8 cellular contexts compared by ENCODE assay signal in the genomic region with DNA sequence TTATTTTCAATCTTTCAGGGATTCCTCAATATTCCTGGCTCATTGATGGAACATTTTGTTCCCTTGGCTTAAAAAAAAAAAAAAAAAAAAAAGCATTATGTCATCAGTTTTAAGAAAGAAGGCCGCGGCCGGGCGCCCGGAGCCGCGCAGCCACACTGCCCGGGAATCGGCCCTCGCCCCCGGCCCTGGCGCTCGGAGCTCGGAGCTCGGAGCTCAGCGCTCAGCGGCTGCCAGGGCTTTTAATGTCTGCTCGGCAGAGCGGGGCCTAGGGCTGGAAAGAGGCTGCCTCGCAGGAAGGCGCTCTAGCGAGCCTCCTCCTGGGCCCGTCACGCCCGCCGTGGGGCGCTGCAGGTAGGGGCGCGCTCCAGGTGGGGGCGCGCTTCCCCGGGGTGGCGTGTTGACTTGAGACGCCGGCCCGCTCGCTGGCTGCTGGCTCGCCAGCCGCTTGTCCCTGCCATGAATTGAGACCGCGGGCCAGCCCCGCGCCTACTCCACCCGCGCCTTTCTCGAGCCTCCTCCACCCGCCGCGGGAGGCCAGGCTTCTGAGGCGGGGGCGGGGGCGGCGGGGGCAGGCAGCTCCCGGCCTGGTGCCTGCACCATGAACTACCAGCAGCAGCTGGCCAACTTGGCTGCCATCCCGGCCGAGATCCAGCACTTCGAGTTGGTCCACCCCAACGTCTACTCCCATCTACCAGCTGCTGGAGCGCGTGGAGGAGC. TPM values are rescaled to one million over a fixed set of nuclear protein-coding genes. Genes with fewer than 3 reads are reported as not detected.
DNase-seq lines count a peak whose midpoint lies in the region; ATAC-seq and TF ChIP-seq lines count a peak whose summit lies in the region.

No MANE protein-coding gene starts in this region.

- H3K4me3 Mint-ChIP-seq in T-helper 2 cell treated with Interferon-gamma antibody and Interleukin-4, amounts not matched to agents 5 μg/mL and 100 μg/mL, for 36 hours: no peak overlapping the region

- H3K27ac ChIP-seq in lower lobe of right lung (peak overlapping the region; percentile 46), upper lobe of left lung (peak overlapping the region in 3 of 4 donors; percentile 31 to 72 (median 64))

- H3K9me3 Mint-ChIP-seq in T-helper 2 cell treated with Interferon-gamma antibody and Interleukin-4, amounts not matched to agents 5 μg/mL and 100 μg/mL, for 36 hours: no peaks in the 10 kb centered on the region

- intact Hi-C loops in lower lobe of right lung (cut with DNase I): no loop called here

- H3K4me3 ChIP-seq in lower lobe of right lung (peak overlapping the region; percentile 42), upper lobe of left lung (peak overlapping the region in 3 of 4 donors; percentile 23 to 41 (median 37))

- no peaks in the 10 kb centered on the region for H3K4me1 Mint-ChIP-seq in T-helper 2 cell treated with Interferon-gamma antibody and Interleukin-4, amounts not matched to agents 5 μg/mL and 100 μg/mL, for 36 hours (ENCODE audit: low read depth)

- H3K27me3 Mint-ChIP-seq in T-helper 2 cell treated with Interferon-gamma antibody and Interleukin-4, amounts not matched to agents 5 μg/mL and 100 μg/mL, for 36 hours (ENCODE audit: low read depth): peaks cover 37% of the 10 kb centered on the region

- H3K27me3 ChIP-seq in lower lobe of right lung (ENCODE audit: low read depth) (peaks cover 10% of the 10 kb centered on the region), upper lobe of left lung (peaks cover 0 to 5% (median 2%) of the 10 kb centered on the region in 4 donors)

- H3K36me3 Mint-ChIP-seq in T-helper 2 cell treated with Interferon-gamma antibody and Interleukin-4, amounts not matched to agents 5 μg/mL and 100 μg/mL, for 36 hours (ENCODE audit: low read depth): no peaks in the 10 kb centered on the region

- H3K36me3 ChIP-seq in lower lobe of right lung: no peaks in the 10 kb centered on the region
- no peaks in the 10 kb centered on the region for H3K36me3 ChIP-seq in upper lobe of left lung

- no peak for TF ChIP-seq EP300 in upper lobe of left lung (IDR thresholded peaks at IDR 0.05)

- H3K4me1 ChIP-seq in lower lobe of right lung: peaks cover 5% of the 10 kb centered on the region
- peaks cover 0 to 10% (median 5%) of the 10 kb centered on the region in 4 donors for H3K4me1 ChIP-seq in upper lobe of left lung

- H3K27ac Mint-ChIP-seq in T-helper 2 cell treated with Interferon-gamma antibody and Interleukin-4, amounts not matched to agents 5 μg/mL and 100 μg/mL, for 36 hours: no peak overlapping the region

- no peak for TF ChIP-seq POLR2A in upper lobe of left lung (IDR thresholded peaks at IDR 0.05)

- WGBS in upper lobe of left lung, 2 donors: 3 to 13% methylated on average over 32 to 35 of the region's 60 CpGs

- H3K9me3 ChIP-seq in lower lobe of right lung (no peaks in the 10 kb centered on the region), upper lobe of left lung (no peaks in the 10 kb centered on the region)

- ATAC-seq in lower lobe of right lung (peak; percentile 70 to 81), upper lobe of left lung (ENCODE audit: low FRiP score in 2 of 2) (peak; percentile 64 to 88), HG02852 (IDR thresholded peaks at IDR 0.05; ENCODE audit: unreplicated experiment) (no peak), HG03457 (IDR thresholded peaks at IDR 0.05; ENCODE audit: unreplicated experiment) (no peak)

- TF ChIP-seq CTCF in lower lobe of right lung (IDR thresholded peaks at IDR 0.05): peak; percentile 29
- peak in 4 of 6 experiments; percentile 35 to 67 (median 38) for TF ChIP-seq CTCF in upper lobe of left lung (IDR thresholded peaks at IDR 0.05)

- peak; percentile 52 for DNase-seq in GM03348 (ENCODE audit: low spot score)
- DNase-seq in NCI-H2227 treated with DMSO at 0.1 percent for 48 hours (lab: John Stamatoyannopoulos, UW): peak; percentile 38
- peak; percentile 3 to 20 for DNase-seq in dermis microvascular lymphatic vessel endothelial cell (ENCODE audit: low read depth in 2 of 2)
- peak; percentile 56 for DNase-seq in lower lobe of right lung
- DNase-seq in upper lobe of left lung: peak; percentile 45 to 91
- no peak for DNase-seq in T-helper 2 cell treated with Interferon-gamma antibody and Interleukin-4, amounts not matched to agents 5 μg/mL and 100 μg/mL, for 36 hours (ENCODE audit: low spot score)

RNA-seq across cellular contexts. Expression of a gene that starts 5.4 kb away (rescaled TPM):
- total RNA-seq in dermis microvascular lymphatic vessel endothelial cell: 0.13 and 0.51 TPM in 2 replicates
- 0.15 TPM for total RNA-seq in lower lobe of right lung
- total RNA-seq in upper lobe of left lung: under 1 TPM in 3 of 6 donors, not detected in 3; 0.09 to 0.89 (median 0.30) TPM

RNA-seq across cellular contexts. Expression of a gene that starts 10.5 kb away (rescaled TPM):
- total RNA-seq in dermis microvascular lymphatic vessel endothelial cell: not detected in 2 replicates
- total RNA-seq in lower lobe of right lung: not detected
- total RNA-seq in upper lobe of left lung: not detected

Comparison
In these comparisons a context has a peak if more than half of its experiments do, and no peak if none do; other contexts are left out.
1. ATAC-seq: peak in lower lobe of right lung (2 of 2) and upper lobe of left lung (2 of 2); none in HG02852 (single experiment) and HG03457 (single experiment).